In genomic region chr9:125701351-125701750, GRCh38 we compare ENCODE assay signal across 12 cellular contexts. TPM values are rescaled to one million over a fixed set of nuclear protein-coding genes. Genes with fewer than 3 reads are reported as not detected.
DNase-seq lines count a peak whose midpoint lies in the region; ATAC-seq lines count a peak whose summit lies in the region.
"Had no signal": no experiment of that assay in that cellular context is flagged by ENCODE, and none has a peak within 500 bp of the region (broad histone marks: within the 10 kb centered on the region; RNA-seq: fewer than 3 reads in every experiment).

No MANE protein-coding gene starts in this region.

- H3F3A ChIP-seq in GM23248 (ENCODE audit: insufficient read depth) = peaks cover 38% of the 10 kb centered on the region

- H3K4me3 Mint-ChIP-seq in activated T-helper 17 cell treated with anti-CD3 and anti-CD28 coated beads, Interleukin-2, amount 50 U/mL, for 72 hours = peak overlapping the region; percentile 61
- H3K4me3 Mint-ChIP-seq: dendritic cell treated with granulocyte-macrophage colony-stimulating factor and Interleukin-4, amounts not matched to agents 40 ng/mL and 50 ng/mL, for 4 days had no signal

- H3K4me1 Mint-ChIP-seq in activated T-helper 17 cell treated with anti-CD3 and anti-CD28 coated beads, Interleukin-2, amount 50 U/mL, for 72 hours = peaks cover 43% of the 10 kb centered on the region

- H3K4me3 ChIP-seq in GM23248 = peak overlapping the region; percentile 74
- H3K4me3 ChIP-seq: mucosa of descending colon had no signal

- H3K9ac ChIP-seq in GM23248 = peak overlapping the region; percentile 72

- H3K36me3 Mint-ChIP-seq in activated T-helper 17 cell treated with anti-CD3 and anti-CD28 coated beads, Interleukin-2, amount 50 U/mL, for 72 hours (ENCODE audit: low read depth) = peaks cover 19% of the 10 kb centered on the region

- 0 to 2% methylated on average over 6 of the region's 6 CpGs for WGBS in GM23248 (ENCODE audit: low coverage in 1 of 2, low lambda C conversion rate in 2 of 2, missing lambda C conversion rate in 2 of 2), 2 experiments

- H4K20me1 ChIP-seq in GM23248 (ENCODE audit: insufficient read depth) = peaks cover 6% of the 10 kb centered on the region; the same call in 1 of the 2 replicates

- H2AFZ ChIP-seq in GM23248 = 0 out of 2 replicates have a peak overlapping the region, but pooled peaks have one; percentile 28

- peak overlapping the region; percentile 96 for H3K4me2 ChIP-seq in GM23248 (ENCODE audit: unreplicated experiment)

- H3K9me2 ChIP-seq in GM23248 (ENCODE audit: insufficient read depth) = no peaks in the 10 kb centered on the region

- H3K36me3 ChIP-seq in GM23248 (ENCODE audit: low read depth) = no peaks in the 10 kb centered on the region

- H3K27ac Mint-ChIP-seq in activated T-helper 17 cell treated with anti-CD3 and anti-CD28 coated beads, Interleukin-2, amount 50 U/mL, for 72 hours = peak overlapping the region; percentile 87
- H3K27ac Mint-ChIP-seq: dendritic cell treated with granulocyte-macrophage colony-stimulating factor and Interleukin-4, amounts not matched to agents 40 ng/mL and 50 ng/mL, for 4 days had no signal

- no peaks in the 10 kb centered on the region for H3K9me3 ChIP-seq in GM23248 (ENCODE audit: low read depth)
- H3K9me3 ChIP-seq: mucosa of descending colon had no signal

- ATAC-seq in activated T-helper 17 cell treated with anti-CD3 and anti-CD28 coated beads, Interleukin-2, amount 50 U/mL, for 72 hours (replicated peaks) = peak; percentile 92
- ATAC-seq: mucosa of descending colon had no signal

- H3K4me1 ChIP-seq in GM23248 (ENCODE audit: insufficient read depth) = peaks cover 37% of the 10 kb centered on the region

- in situ Hi-C loops in GM23248 (cut with MboI) = no loop called here

- peaks cover 92% of the 10 kb centered on the region for H3K79me2 ChIP-seq in GM23248 (ENCODE audit: insufficient read depth)

- H3K27me3 ChIP-seq in GM23248 (replicated peaks; ENCODE audit: insufficient read depth) = no peaks in the 10 kb centered on the region

- H3K27ac ChIP-seq in GM23248 = peak overlapping the region; percentile 84
- H3K27ac ChIP-seq: VCaP had no signal

- no peaks in the 10 kb centered on the region for H3K9me3 Mint-ChIP-seq in activated T-helper 17 cell treated with anti-CD3 and anti-CD28 coated beads, Interleukin-2, amount 50 U/mL, for 72 hours
- H3K9me3 Mint-ChIP-seq: dendritic cell treated with granulocyte-macrophage colony-stimulating factor and Interleukin-4, amounts not matched to agents 40 ng/mL and 50 ng/mL, for 4 days had no signal

- DNase-seq in GM04503 (ENCODE audit: low read depth) (peak; percentile 61), GM23248 (peak; percentile 96), iris pigment epithelial cell (ENCODE audit: low read depth) (peak; percentile 75), cerebellum (ENCODE audit: low spot score) (no peak), OCI-M1 (lab: John Stamatoyannopoulos, UW) (no peak), NCI-H2081 treated with DMSO at 0.1 percent for 48 hours (lab: John Stamatoyannopoulos, UW) (no peak), NCI-H2227 (lab: John Stamatoyannopoulos, UW; ENCODE audit: unreplicated experiment) (no peak)
- DNase-seq: mucosa of descending colon, NCI-H446 had no signal

- no peaks in the 10 kb centered on the region for H3K27me3 Mint-ChIP-seq in activated T-helper 17 cell treated with anti-CD3 and anti-CD28 coated beads, Interleukin-2, amount 50 U/mL, for 72 hours
- H3K27me3 Mint-ChIP-seq: dendritic cell treated with granulocyte-macrophage colony-stimulating factor and Interleukin-4, amounts not matched to agents 40 ng/mL and 50 ng/mL, for 4 days had no signal

RNA-seq across cellular contexts. Expression of gene MAPKAP1, which starts 5.7 kb away (rescaled TPM):
- 74.5 and 75.1 TPM in 2 replicates for total RNA-seq in GM23248 (2014; rRNA removed; shearing (Covaris generic))
- 65.5 and 68.5 TPM in 2 replicates for polyA plus RNA-seq in GM23248 (2016; fragmentation: Nextera tagmentation; extraction: Ambion mirVana)
- 10 to 100 TPM; 42.2 to 66.5 TPM for total RNA-seq in activated T-helper 17 cell treated with anti-CD3 and anti-CD28 coated beads, Interleukin-2, amount 50 U/mL, for 72 hours
- 43.3 TPM for total RNA-seq in cerebellum

RNA-seq across cellular contexts. Expression of gene PBX3, which starts 45.8 kb away (rescaled TPM):
- total RNA-seq in GM23248 (2014; rRNA removed; shearing (Covaris generic)) = 27.4 and 30.9 TPM in 2 replicates
- polyA plus RNA-seq in GM23248 (2016; fragmentation: Nextera tagmentation; extraction: Ambion mirVana) = 13.4 and 14.5 TPM in 2 replicates
- total RNA-seq in activated T-helper 17 cell treated with anti-CD3 and anti-CD28 coated beads, Interleukin-2, amount 50 U/mL, for 72 hours = 10 to 100 TPM in 1 of 2 donors, 1 to 10 TPM in 1; 8.5 to 15.8 TPM
- 123 TPM for total RNA-seq in cerebellum

Comparison
In these comparisons a context has a peak if more than half of its experiments do, and no peak if none do; other contexts are left out.
1. DNase-seq: peak in GM04503 (single experiment), GM23248 (single experiment) and iris pigment epithelial cell (single experiment); none in cerebellum (single experiment), OCI-M1 (single experiment), NCI-H2081 treated with DMSO at 0.1 percent for 48 hours (single experiment) and NCI-H2227 (single experiment).